ENCODE assay signal across 1 cellular context in genomic region chr2:96801464-96802280, GRCh38.
TF ChIP-seq lines count a peak whose summit lies in the region.

No MANE protein-coding gene starts in this region.

TF ChIP-seq in GM23338, 12 proteins besides CTCF, POLR2A, EP300 and RAD21 (continued from another document):
- TF ChIP-seq ZNF462 (CRISPR knock-in tag; IDR thresholded peaks at IDR 0.05) (no peak), EZH2 (IDR thresholded peaks at IDR 0.05; ENCODE audit: low read depth, unreplicated experiment) (no peak), EZH2phosphoT487 (IDR thresholded peaks at IDR 0.05; ENCODE audit: unreplicated experiment) (no peak), REST (IDR thresholded peaks at IDR 0.05; ENCODE audit: unreplicated experiment) (no peak), JUNB (IDR thresholded peaks at IDR 0.05; ENCODE audit: unreplicated experiment) (no peak), NANOG (IDR thresholded peaks at IDR 0.05; ENCODE audit: borderline replicate concordance) (no peak), ZNF114 (CRISPR knock-in tag; IDR thresholded peaks at IDR 0.05) (no peak), ZNF331 (CRISPR knock-in tag; IDR thresholded peaks at IDR 0.05; ENCODE audit: low read depth) (no peak), CREB1 (CRISPR knock-in tag; IDR thresholded peaks at IDR 0.05; ENCODE audit: low read depth) (no peak)
